Comparison of ENCODE assay signal across 21 cellular contexts in genomic region chr1:150968491-150968890, GRCh38. TPM values are rescaled to one million over a fixed set of nuclear protein-coding genes. Genes with fewer than 3 reads are reported as not detected.
A peak's percentile ranks its signal among the peaks of the same experiment; 100 is the strongest.
DNase-seq lines count a peak whose midpoint lies in the region; ATAC-seq and TF ChIP-seq lines count a peak whose summit lies in the region.
"Had no signal": no experiment of that assay in that cellular context is flagged by ENCODE, and none has a peak within 500 bp of the region (broad histone marks: within the 10 kb centered on the region; RNA-seq: fewer than 3 reads in every experiment).

No MANE protein-coding gene starts in this region.

- no peaks in the 10 kb centered on the region for H3K9me3 Mint-ChIP-seq in CD4-positive, alpha-beta T cell
- no peaks in the 10 kb centered on the region for H3K9me3 Mint-ChIP-seq in activated naive CD8-positive, alpha-beta T cell treated with anti-CD3 and anti-CD28 coated beads, Interleukin-2, amount 10 ng/mL, durations not matched to agents 7 days and 5 days
- no peaks in the 10 kb centered on the region for H3K9me3 Mint-ChIP-seq in activated T-helper 1 cell treated with anti-CD3 and anti-CD28 coated beads, Interleukin-12 subunit alpha, Interleukin-12 subunit beta, Interleukin-2, Interleukin-4 antibody, amounts not matched to agents 30 ng/mL and 10 ng/mL and 1 ng/mL, durations not matched to agents 14 hours and 24 hours and 36 hours
- H3K9me3 Mint-ChIP-seq: HFFc6; immature natural killer cell; naive thymus-derived CD8-positive, alpha-beta T cell; stimulated activated naive CD8-positive, alpha-beta T cell treated with anti-CD3 and anti-CD28 coated beads, Interleukin-15, amount 100 ng/mL, for 72 hours had no signal

- H3K9me3 ChIP-seq in CD4-positive, alpha-beta T cell (ENCODE audit: control insufficient read depth, low read length): no peaks in the 10 kb centered on the region
- no peaks in the 10 kb centered on the region for H3K9me3 ChIP-seq in MM.1S (replicated peaks; ENCODE audit: insufficient read depth, low read length)
- H3K9me3 ChIP-seq: uterus had no signal

- DNase-seq in CD4-positive, alpha-beta T cell: no peak
- DNase-seq in activated naive CD8-positive, alpha-beta T cell treated with anti-CD3 and anti-CD28 coated beads, Interleukin-2, amount 10 ng/mL, durations not matched to agents 7 days and 5 days: no peak
- DNase-seq in hypothalamus (lab: John Stamatoyannopoulos, UW): peak in 41 of 51 donors; percentile 4 to 81 (median 47)
- DNase-seq in putamen (ENCODE audit: low spot score): peak; percentile 83
- DNase-seq in activated T-helper 1 cell treated with anti-CD3 and anti-CD28 coated beads, Interleukin-12 subunit alpha, Interleukin-12 subunit beta, Interleukin-2, Interleukin-4 antibody, amounts not matched to agents 30 ng/mL and 10 ng/mL and 1 ng/mL, durations not matched to agents 14 hours and 24 hours and 36 hours (ENCODE audit: low spot score): no peak
- no peak for DNase-seq in MM.1S
- DNase-seq: activated effector memory CD4-positive, alpha-beta T cell treated with anti-CD3 and anti-CD28 coated beads, Interleukin-2, amount 50 U/mL, for 16 hours; Calu3; HFFc6; immature natural killer cell; naive thymus-derived CD8-positive, alpha-beta T cell; NCI-H2029; retina; SIG-M5; stimulated activated naive CD8-positive, alpha-beta T cell treated with anti-CD3 and anti-CD28 coated beads, Interleukin-15, amount 100 ng/mL, for 72 hours; uterus had no signal

- CTCF ChIA-PET in CD4-positive, alpha-beta T cell (lab: Charles Lee): interaction anchor here (0.6 kb wide), 1 partner anchor 32 kb away, joined by 3 read pairs; no protein-coding TSS in a partner anchor

- peaks cover 35% of the 10 kb centered on the region for H3K4me1 Mint-ChIP-seq in CD4-positive, alpha-beta T cell (ENCODE audit: low read depth)
- H3K4me1 Mint-ChIP-seq in activated naive CD8-positive, alpha-beta T cell treated with anti-CD3 and anti-CD28 coated beads, Interleukin-2, amount 10 ng/mL, durations not matched to agents 7 days and 5 days: peaks cover 42% of the 10 kb centered on the region
- H3K4me1 Mint-ChIP-seq in activated T-helper 1 cell treated with anti-CD3 and anti-CD28 coated beads, Interleukin-12 subunit alpha, Interleukin-12 subunit beta, Interleukin-2, Interleukin-4 antibody, amounts not matched to agents 30 ng/mL and 10 ng/mL and 1 ng/mL, durations not matched to agents 14 hours and 24 hours and 36 hours (ENCODE audit: low read depth): peaks cover 35% of the 10 kb centered on the region

- no peak for TF ChIP-seq CTCF in CD4-positive, alpha-beta T cell (IDR thresholded peaks at IDR 0.05)
- TF ChIP-seq CTCF in MM.1S (IDR thresholded peaks at IDR 0.05; ENCODE audit: low read length): no peak

- H3K4me3 ChIP-seq in MM.1S (ENCODE audit: low read length): no peak overlapping the region
- H3K4me3 ChIP-seq: lung, uterus had no signal

- H3K27me3 Mint-ChIP-seq in CD4-positive, alpha-beta T cell: no peaks in the 10 kb centered on the region
- no peaks in the 10 kb centered on the region for H3K27me3 Mint-ChIP-seq in activated naive CD8-positive, alpha-beta T cell treated with anti-CD3 and anti-CD28 coated beads, Interleukin-2, amount 10 ng/mL, durations not matched to agents 7 days and 5 days
- no peaks in the 10 kb centered on the region for H3K27me3 Mint-ChIP-seq in activated T-helper 1 cell treated with anti-CD3 and anti-CD28 coated beads, Interleukin-12 subunit alpha, Interleukin-12 subunit beta, Interleukin-2, Interleukin-4 antibody, amounts not matched to agents 30 ng/mL and 10 ng/mL and 1 ng/mL, durations not matched to agents 14 hours and 24 hours and 36 hours (ENCODE audit: insufficient read depth)
- H3K27me3 Mint-ChIP-seq: naive thymus-derived CD8-positive, alpha-beta T cell; stimulated activated naive CD8-positive, alpha-beta T cell treated with anti-CD3 and anti-CD28 coated beads, Interleukin-15, amount 100 ng/mL, for 72 hours had no signal

- H3K27ac ChIP-seq in CD4-positive, alpha-beta T cell (ENCODE audit: low read depth, low read length): no peak overlapping the region
- H3K27ac ChIP-seq in MM.1S (ENCODE audit: low read length): no peak overlapping the region
- H3K27ac ChIP-seq: uterus had no signal

- no peaks in the 10 kb centered on the region for H3F3A ChIP-seq in MM.1S (ENCODE audit: insufficient read depth, low read length)

- no peak for ATAC-seq in CD4-positive, alpha-beta T cell (ENCODE audit: poor library complexity)
- no peak for ATAC-seq in activated naive CD8-positive, alpha-beta T cell treated with anti-CD3 and anti-CD28 coated beads, Interleukin-2, amount 10 ng/mL, durations not matched to agents 7 days and 5 days (ENCODE audit: low read depth)
- ATAC-seq in GM18907 (IDR thresholded peaks at IDR 0.05; ENCODE audit: unreplicated experiment): no peak
- no peak for ATAC-seq in HG02870 (IDR thresholded peaks at IDR 0.05; ENCODE audit: unreplicated experiment)
- ATAC-seq: naive thymus-derived CD8-positive, alpha-beta T cell; stimulated activated naive CD8-positive, alpha-beta T cell treated with anti-CD3 and anti-CD28 coated beads, Interleukin-15, amount 100 ng/mL, for 72 hours had no signal

- no peaks in the 10 kb centered on the region for H3K27me3 ChIP-seq in CD4-positive, alpha-beta T cell (ENCODE audit: control insufficient read depth, insufficient read depth, low read length)
- no peaks in the 10 kb centered on the region for H3K27me3 ChIP-seq in MM.1S (replicated peaks; ENCODE audit: insufficient read depth, low read length)
- H3K27me3 ChIP-seq: uterus had no signal

- POLR2A ChIA-PET in CD4-positive, alpha-beta T cell (lab: Charles Lee): interaction anchor here (0.6 to 1.1 kb wide), 3 partner anchors 10 to 20 kb away, joined by 3 read pairs; no protein-coding TSS in a partner anchor
- POLR2A ChIA-PET in activated naive CD8-positive, alpha-beta T cell treated with anti-CD3 and anti-CD28 coated beads, Interleukin-2, amount 10 ng/mL, durations not matched to agents 7 days and 5 days (lab: Charles Lee): interaction anchor here (1.7 to 1.8 kb wide), 2 partner anchors 10 to 26 kb away, joined by 4 to 6 read pairs; no protein-coding TSS in a partner anchor

- H3K27ac Mint-ChIP-seq in CD4-positive, alpha-beta T cell: peak overlapping the region; percentile 92
- H3K27ac Mint-ChIP-seq in activated naive CD8-positive, alpha-beta T cell treated with anti-CD3 and anti-CD28 coated beads, Interleukin-2, amount 10 ng/mL, durations not matched to agents 7 days and 5 days: peak overlapping the region; percentile 56
- H3K27ac Mint-ChIP-seq in activated T-helper 1 cell treated with anti-CD3 and anti-CD28 coated beads, Interleukin-12 subunit alpha, Interleukin-12 subunit beta, Interleukin-2, Interleukin-4 antibody, amounts not matched to agents 30 ng/mL and 10 ng/mL and 1 ng/mL, durations not matched to agents 14 hours and 24 hours and 36 hours: no peak overlapping the region
- H3K27ac Mint-ChIP-seq: HFFc6 had no signal

- H3K4me1 ChIP-seq in MM.1S (ENCODE audit: low read length): peaks cover 18% of the 10 kb centered on the region

- no peak overlapping the region for H3K4me2 ChIP-seq in MM.1S (ENCODE audit: low read depth, low read length)

- H3K79me2 ChIP-seq in MM.1S (ENCODE audit: low read length): peaks cover 65% of the 10 kb centered on the region

- H3K9ac ChIP-seq in MM.1S (ENCODE audit: low read length): no peak overlapping the region

- H3K36me3 ChIP-seq in MM.1S (replicated peaks; ENCODE audit: insufficient read depth, low read length): peaks cover 20% of the 10 kb centered on the region
- H3K36me3 ChIP-seq: uterus had no signal

- no peak overlapping the region for H3K4me3 Mint-ChIP-seq in CD4-positive, alpha-beta T cell
- H3K4me3 Mint-ChIP-seq in activated naive CD8-positive, alpha-beta T cell treated with anti-CD3 and anti-CD28 coated beads, Interleukin-2, amount 10 ng/mL, durations not matched to agents 7 days and 5 days: no peak overlapping the region
- H3K4me3 Mint-ChIP-seq in activated T-helper 1 cell treated with anti-CD3 and anti-CD28 coated beads, Interleukin-12 subunit alpha, Interleukin-12 subunit beta, Interleukin-2, Interleukin-4 antibody, amounts not matched to agents 30 ng/mL and 10 ng/mL and 1 ng/mL, durations not matched to agents 14 hours and 24 hours and 36 hours: no peak overlapping the region
- H3K4me3 Mint-ChIP-seq: HFFc6; immature natural killer cell; naive thymus-derived CD8-positive, alpha-beta T cell; stimulated activated naive CD8-positive, alpha-beta T cell treated with anti-CD3 and anti-CD28 coated beads, Interleukin-15, amount 100 ng/mL, for 72 hours had no signal

- H4K20me1 ChIP-seq in MM.1S (ENCODE audit: insufficient read depth, low read length): 0 out of 2 replicates have a peak, but pooled peaks cover 6% of the 10 kb centered on the region

- no peak overlapping the region for H2AFZ ChIP-seq in MM.1S (ENCODE audit: low read length)

- H3K9me2 ChIP-seq in MM.1S (replicated peaks; ENCODE audit: insufficient read depth, low read length): no peaks in the 10 kb centered on the region

- intact Hi-C loops in CD4-positive, alpha-beta T cell (cut with DNase I, micrococcal nuclease): no loop called here
- intact Hi-C loops in activated T-helper 1 cell treated with anti-CD3 and anti-CD28 coated beads, Interleukin-12 subunit alpha, Interleukin-12 subunit beta, Interleukin-2, Interleukin-4 antibody, amounts not matched to agents 30 ng/mL and 10 ng/mL and 1 ng/mL, durations not matched to agents 14 hours and 24 hours and 36 hours (cut with micrococcal nuclease): no loop called here

- H3K36me3 Mint-ChIP-seq in CD4-positive, alpha-beta T cell (ENCODE audit: low read depth): peaks cover 77% of the 10 kb centered on the region
- H3K36me3 Mint-ChIP-seq in activated naive CD8-positive, alpha-beta T cell treated with anti-CD3 and anti-CD28 coated beads, Interleukin-2, amount 10 ng/mL, durations not matched to agents 7 days and 5 days: peaks cover 29% of the 10 kb centered on the region
- peaks cover 44% of the 10 kb centered on the region for H3K36me3 Mint-ChIP-seq in activated T-helper 1 cell treated with anti-CD3 and anti-CD28 coated beads, Interleukin-12 subunit alpha, Interleukin-12 subunit beta, Interleukin-2, Interleukin-4 antibody, amounts not matched to agents 30 ng/mL and 10 ng/mL and 1 ng/mL, durations not matched to agents 14 hours and 24 hours and 36 hours (ENCODE audit: low read depth)

RNA-seq across cellular contexts. Expression of gene CERS2, which starts 6.1 kb away (rescaled TPM):
- 10 to 100 TPM; 73.8 to 80.1 TPM for total RNA-seq in CD4-positive, alpha-beta T cell
- total RNA-seq in activated naive CD8-positive, alpha-beta T cell treated with anti-CD3 and anti-CD28 coated beads, Interleukin-2, amount 10 ng/mL, durations not matched to agents 7 days and 5 days: 100 to 1,000 TPM; 153 TPM
- total RNA-seq in activated T-helper 1 cell treated with anti-CD3 and anti-CD28 coated beads, Interleukin-12 subunit alpha, Interleukin-12 subunit beta, Interleukin-2, Interleukin-4 antibody, amounts not matched to agents 30 ng/mL and 10 ng/mL and 1 ng/mL, durations not matched to agents 14 hours and 24 hours and 36 hours: 188 and 191 TPM in 2 replicates

RNA-seq across cellular contexts. Expression of gene ANXA9, which starts 13.6 kb away (rescaled TPM):
- total RNA-seq in CD4-positive, alpha-beta T cell: not detected
- not detected for total RNA-seq in activated naive CD8-positive, alpha-beta T cell treated with anti-CD3 and anti-CD28 coated beads, Interleukin-2, amount 10 ng/mL, durations not matched to agents 7 days and 5 days
- total RNA-seq in activated T-helper 1 cell treated with anti-CD3 and anti-CD28 coated beads, Interleukin-12 subunit alpha, Interleukin-12 subunit beta, Interleukin-2, Interleukin-4 antibody, amounts not matched to agents 30 ng/mL and 10 ng/mL and 1 ng/mL, durations not matched to agents 14 hours and 24 hours and 36 hours: not detected in 2 replicates
- total RNA-seq: dermis microvascular lymphatic vessel endothelial cell; T-helper 2 cell treated with Interferon-gamma antibody and Interleukin-4, amounts not matched to agents 100 ng/mL and 5 ng/mL, for 36 hours had no signal

RNA-seq across cellular contexts. Expression of gene MINDY1, which starts 38.2 kb away (rescaled TPM):
- total RNA-seq in CD4-positive, alpha-beta T cell: 1 to 10 TPM; 7.8 to 9.2 TPM
- total RNA-seq in activated naive CD8-positive, alpha-beta T cell treated with anti-CD3 and anti-CD28 coated beads, Interleukin-2, amount 10 ng/mL, durations not matched to agents 7 days and 5 days: 10 to 100 TPM; 11.5 to 12.7 TPM
- 12.0 and 13.4 TPM in 2 replicates for total RNA-seq in activated T-helper 1 cell treated with anti-CD3 and anti-CD28 coated beads, Interleukin-12 subunit alpha, Interleukin-12 subunit beta, Interleukin-2, Interleukin-4 antibody, amounts not matched to agents 30 ng/mL and 10 ng/mL and 1 ng/mL, durations not matched to agents 14 hours and 24 hours and 36 hours

RNA-seq across cellular contexts. Expression of gene PRUNE1, which starts 39.8 kb away (rescaled TPM):
- total RNA-seq in CD4-positive, alpha-beta T cell: 10 to 100 TPM; 10.9 to 12.1 TPM
- 10 to 100 TPM; 22.9 to 23.2 TPM for total RNA-seq in activated naive CD8-positive, alpha-beta T cell treated with anti-CD3 and anti-CD28 coated beads, Interleukin-2, amount 10 ng/mL, durations not matched to agents 7 days and 5 days
- 15.0 and 15.4 TPM in 2 replicates for total RNA-seq in activated T-helper 1 cell treated with anti-CD3 and anti-CD28 coated beads, Interleukin-12 subunit alpha, Interleukin-12 subunit beta, Interleukin-2, Interleukin-4 antibody, amounts not matched to agents 30 ng/mL and 10 ng/mL and 1 ng/mL, durations not matched to agents 14 hours and 24 hours and 36 hours

RNA-seq across cellular contexts. Expression of gene SETDB1, which starts 42.3 kb away (rescaled TPM):
- total RNA-seq in CD4-positive, alpha-beta T cell: 10 to 100 TPM; 39.4 to 40.4 TPM
- 10 to 100 TPM; 64.0 to 64.6 TPM for total RNA-seq in activated naive CD8-positive, alpha-beta T cell treated with anti-CD3 and anti-CD28 coated beads, Interleukin-2, amount 10 ng/mL, durations not matched to agents 7 days and 5 days
- 60.6 and 63.7 TPM in 2 replicates for total RNA-seq in activated T-helper 1 cell treated with anti-CD3 and anti-CD28 coated beads, Interleukin-12 subunit alpha, Interleukin-12 subunit beta, Interleukin-2, Interleukin-4 antibody, amounts not matched to agents 30 ng/mL and 10 ng/mL and 1 ng/mL, durations not matched to agents 14 hours and 24 hours and 36 hours

Comparison
In these comparisons a context has a peak if more than half of its experiments do, and no peak if none do; other contexts are left out.
1. DNase-seq: peak in hypothalamus (41 of 51) and putamen (single experiment); none in CD4-positive, alpha-beta T cell (0 of 10), activated naive CD8-positive, alpha-beta T cell treated with anti-CD3 and anti-CD28 coated beads, Interleukin-2, amount 10 ng/mL, durations not matched to agents 7 days and 5 days (single experiment), activated T-helper 1 cell treated with anti-CD3 and anti-CD28 coated beads, Interleukin-12 subunit alpha, Interleukin-12 subunit beta, Interleukin-2, Interleukin-4 antibody, amounts not matched to agents 30 ng/mL and 10 ng/mL and 1 ng/mL, durations not matched to agents 14 hours and 24 hours and 36 hours (single experiment) and MM.1S (single experiment).